Comparison of ENCODE assay signal across 1 cellular context in the genomic region with DNA sequence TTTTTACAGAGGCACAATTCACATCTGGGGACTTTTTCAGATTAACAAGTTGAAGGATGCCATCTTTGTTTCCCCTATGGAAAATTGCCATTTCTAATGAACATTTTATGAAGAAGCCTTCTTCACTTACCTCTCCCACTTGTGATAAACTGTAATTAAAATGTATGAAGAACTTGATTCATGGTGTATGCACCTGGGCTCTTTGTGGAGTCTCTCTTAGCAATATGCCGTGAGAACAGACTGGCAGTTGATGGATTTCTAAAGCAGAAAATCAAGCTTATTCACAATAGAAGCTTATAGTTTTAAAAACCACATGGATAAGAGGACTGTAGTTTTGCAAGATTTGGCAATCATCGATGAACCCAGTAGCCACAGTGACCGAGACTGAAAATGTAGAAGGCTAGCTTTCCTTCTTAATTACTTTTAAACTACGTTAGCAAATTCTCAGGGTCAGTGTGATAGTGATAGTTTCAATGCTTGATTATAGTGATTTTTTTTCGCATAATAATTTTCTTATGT.
TF ChIP-seq lines count a peak whose summit lies in the region.

No MANE protein-coding gene starts in this region.

TF ChIP-seq in GM23338, 12 proteins besides CTCF, POLR2A, EP300 and RAD21 (continued from another document):
- TF ChIP-seq, protein P1, sequence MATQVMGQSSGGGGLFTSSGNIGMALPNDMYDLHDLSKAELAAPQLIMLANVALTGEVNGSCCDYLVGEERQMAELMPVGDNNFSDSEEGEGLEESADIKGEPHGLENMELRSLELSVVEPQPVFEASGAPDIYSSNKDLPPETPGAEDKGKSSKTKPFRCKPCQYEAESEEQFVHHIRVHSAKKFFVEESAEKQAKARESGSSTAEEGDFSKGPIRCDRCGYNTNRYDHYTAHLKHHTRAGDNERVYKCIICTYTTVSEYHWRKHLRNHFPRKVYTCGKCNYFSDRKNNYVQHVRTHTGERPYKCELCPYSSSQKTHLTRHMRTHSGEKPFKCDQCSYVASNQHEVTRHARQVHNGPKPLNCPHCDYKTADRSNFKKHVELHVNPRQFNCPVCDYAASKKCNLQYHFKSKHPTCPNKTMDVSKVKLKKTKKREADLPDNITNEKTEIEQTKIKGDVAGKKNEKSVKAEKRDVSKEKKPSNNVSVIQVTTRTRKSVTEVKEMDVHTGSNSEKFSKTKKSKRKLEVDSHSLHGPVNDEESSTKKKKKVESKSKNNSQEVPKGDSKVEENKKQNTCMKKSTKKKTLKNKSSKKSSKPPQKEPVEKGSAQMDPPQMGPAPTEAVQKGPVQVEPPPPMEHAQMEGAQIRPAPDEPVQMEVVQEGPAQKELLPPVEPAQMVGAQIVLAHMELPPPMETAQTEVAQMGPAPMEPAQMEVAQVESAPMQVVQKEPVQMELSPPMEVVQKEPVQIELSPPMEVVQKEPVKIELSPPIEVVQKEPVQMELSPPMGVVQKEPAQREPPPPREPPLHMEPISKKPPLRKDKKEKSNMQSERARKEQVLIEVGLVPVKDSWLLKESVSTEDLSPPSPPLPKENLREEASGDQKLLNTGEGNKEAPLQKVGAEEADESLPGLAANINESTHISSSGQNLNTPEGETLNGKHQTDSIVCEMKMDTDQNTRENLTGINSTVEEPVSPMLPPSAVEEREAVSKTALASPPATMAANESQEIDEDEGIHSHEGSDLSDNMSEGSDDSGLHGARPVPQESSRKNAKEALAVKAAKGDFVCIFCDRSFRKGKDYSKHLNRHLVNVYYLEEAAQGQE (IDR thresholded peaks at IDR 0.05; ENCODE audit: unreplicated experiment), result no peak
- TF ChIP-seq EZH2phosphoT487 (IDR thresholded peaks at IDR 0.05; ENCODE audit: unreplicated experiment) (no peak), STAT1 (IDR thresholded peaks at IDR 0.05; ENCODE audit: unreplicated experiment) (no peak), CREB1 (CRISPR knock-in tag; IDR thresholded peaks at IDR 0.05; ENCODE audit: low read depth) (no peak), ZNF114 (CRISPR knock-in tag; IDR thresholded peaks at IDR 0.05) (no peak), POLR2AphosphoS5 (IDR thresholded peaks at IDR 0.05; ENCODE audit: low read depth) (no peak), ZNF331 (CRISPR knock-in tag; IDR thresholded peaks at IDR 0.05; ENCODE audit: low read depth) (no peak), EZH2 (IDR thresholded peaks at IDR 0.05; ENCODE audit: low read depth, unreplicated experiment) (no peak)
